ENCODE assay signal across 9 cellular contexts in genomic region chr4:118682928-118683327, GRCh38. TPM values are rescaled to one million over a fixed set of nuclear protein-coding genes. Genes with fewer than 3 reads are reported as not detected.
A peak's percentile ranks its signal among the peaks of the same experiment; 100 is the strongest.
DNase-seq lines count a peak whose midpoint lies in the region; ATAC-seq and TF ChIP-seq lines count a peak whose summit lies in the region.
"Had no signal": no experiment of that assay in that cellular context is flagged by ENCODE, and none has a peak within 500 bp of the region (broad histone marks: within the 10 kb centered on the region; RNA-seq: fewer than 3 reads in every experiment).

No MANE protein-coding gene starts in this region.

- TF ChIP-seq CTCF in WI38 (IDR thresholded peaks at IDR 0.05; ENCODE audit: low read depth, low read length) = peak; percentile 37

- no peak overlapping the region for H3K4me3 ChIP-seq in Jurkat, Clone E6-1 (ENCODE audit: low read length)
- no peak overlapping the region for H3K4me3 ChIP-seq in WI38 (ENCODE audit: low read depth, low read length)

- DNase-seq in CD1c-positive myeloid dendritic cell (ENCODE audit: extremely low spot score) (peak; percentile 34), left kidney (ENCODE audit: low read depth, low spot score) (peak; percentile 15), pons (ENCODE audit: low spot score) (no peak), NCI-H748 treated with DMSO at 0.1 percent for 48 hours (lab: John Stamatoyannopoulos, UW) (no peak)
- DNase-seq in Jurkat, Clone E6-1 (ENCODE audit: low read depth, low spot score) = peak; percentile 19
- DNase-seq: activated T-cell treated with anti-CD3 and anti-CD28 coated beads for 4 hours had no signal

- ATAC-seq in HG03378 (IDR thresholded peaks at IDR 0.05; ENCODE audit: unreplicated experiment) = no peak
- no peak for ATAC-seq in HG02610 (IDR thresholded peaks at IDR 0.05; ENCODE audit: unreplicated experiment)

RNA-seq across cellular contexts. Expression of gene METTL14, which starts 2.3 kb away (rescaled TPM):
- 51.6 TPM for polyA plus RNA-seq in Jurkat, Clone E6-1 (2012; ENCODE audit: insufficient read depth, insufficient read length)

Comparison
In these comparisons a context has a peak if more than half of its experiments do, and no peak if none do; other contexts are left out.
1. DNase-seq: peak in CD1c-positive myeloid dendritic cell (single experiment), Jurkat, Clone E6-1 (single experiment) and left kidney (single experiment); none in pons (single experiment) and NCI-H748 treated with DMSO at 0.1 percent for 48 hours (single experiment).